Comparison of ENCODE assay signal across 13 cellular contexts in genomic region chr6:43803783-43804549, GRCh38. TPM values are rescaled to one million over a fixed set of nuclear protein-coding genes. Genes with fewer than 3 reads are reported as not detected.
DNase-seq lines count a peak whose midpoint lies in the region; ATAC-seq, FAIRE-seq and TF ChIP-seq lines count a peak whose summit lies in the region.
"Had no signal": no experiment of that assay in that cellular context is flagged by ENCODE, and none has a peak within 500 bp of the region (broad histone marks: within the 10 kb centered on the region; RNA-seq: fewer than 3 reads in every experiment).

No MANE protein-coding gene starts in this region.

- WGBS in pancreas, 2 donors: 42 to 45% methylated on average over 2 of the region's 2 CpGs

- TF ChIP-seq CTCF in pancreas (IDR thresholded peaks at IDR 0.05): no peak

- no peaks in the 10 kb centered on the region for H3K36me3 ChIP-seq in pancreas

- no peak for FAIRE-seq in pancreas (lab: Jason Lieb, UNC)

- peak; percentile 32 to 51 (median 38) for ATAC-seq in pancreas
- no peak for ATAC-seq in GM18861 (IDR thresholded peaks at IDR 0.05; ENCODE audit: unreplicated experiment)

- H3K27me3 ChIP-seq in pancreas: no peaks in the 10 kb centered on the region

- H3K27ac ChIP-seq in pancreas: peak overlapping the region; percentile 33 to 86 (median 80)

- H3K4me3 ChIP-seq in pancreas: no peak overlapping the region

- H3K9me3 ChIP-seq in pancreas: no peaks in the 10 kb centered on the region

- intact Hi-C loops in pancreas (cut with DNase I): no loop called here

- H3K4me1 ChIP-seq in pancreas: peaks cover 64 to 90% (median 77%) of the 10 kb centered on the region in 3 donors

- TF ChIP-seq POLR2A in erythroblast (IDR thresholded peaks at IDR 0.05; ENCODE audit: low read length): no peak

- peak; percentile 54 for DNase-seq in NK-92 treated with Interleukin-12 subunit alpha and Interleukin-12 subunit beta, amount 100 ng/mL, for 24 hours (lab: John Stamatoyannopoulos, UW)
- DNase-seq in NK-92 (lab: John Stamatoyannopoulos, UW; ENCODE audit: unreplicated experiment): no peak
- DNase-seq in NCI-H69 (lab: John Stamatoyannopoulos, UW): peak; percentile 32
- peak; percentile 19 to 63 for DNase-seq in erythroblast (lab: John Stamatoyannopoulos, UW)
- DNase-seq in pancreas: peak in 5 of 6 donors; percentile 60 to 74 (median 63)
- no peak for DNase-seq in activated gamma-delta T cell (lab: John Stamatoyannopoulos, UW)
- DNase-seq in NCI-H1048 (lab: John Stamatoyannopoulos, UW): no peak
- DNase-seq: 8988T; activated T-cell treated with anti-CD3 and anti-CD28 coated beads, Interleukin-2, amount 50 U/mL, for 48 hours; effector CD8-positive, alpha-beta T cell; immature natural killer cell; retina had no signal

RNA-seq across cellular contexts. Expression of gene VEGFA, which starts 34.0 kb away (rescaled TPM):
- 100 to 1,000 TPM in 1 of 6 donors, 10 to 100 TPM in 5; 55.2 to 127 (median 90.0) TPM for total RNA-seq in pancreas
- polyA plus RNA-seq in pancreas: 100 to 1,000 TPM; 158 to 206 TPM

Comparison
In these comparisons a context has a peak if more than half of its experiments do, and no peak if none do; other contexts are left out.
1. DNase-seq: peak in NK-92 treated with Interleukin-12 subunit alpha and Interleukin-12 subunit beta, amount 100 ng/mL, for 24 hours (single experiment), NCI-H69 (single experiment), erythroblast (2 of 2) and pancreas (5 of 6); none in NK-92 (single experiment), activated gamma-delta T cell (single experiment) and NCI-H1048 (single experiment).